36 cellular contexts compared by ENCODE assay signal in the genomic region with DNA sequence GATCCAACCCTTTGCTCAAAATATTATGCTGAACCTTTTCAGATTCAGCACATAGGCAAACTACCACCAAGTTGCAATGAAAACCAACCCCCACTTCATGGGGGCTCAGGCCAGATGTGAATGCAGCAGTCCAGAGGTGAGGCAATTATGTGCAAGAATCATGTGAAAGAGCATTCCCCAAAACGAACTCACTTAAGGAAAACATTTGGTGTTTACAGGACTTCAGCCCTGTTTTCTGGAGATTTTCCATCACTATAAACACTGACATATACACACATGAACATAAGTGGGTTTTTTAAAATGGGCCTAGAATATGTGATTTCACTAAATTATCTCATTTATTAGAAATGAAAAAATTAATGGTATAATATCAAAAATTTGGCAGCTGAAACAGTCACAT. TPM values are rescaled to one million over a fixed set of nuclear protein-coding genes. Genes with fewer than 3 reads are reported as not detected.
"Had no signal": no experiment of that assay in that cellular context is flagged by ENCODE, and none has a peak within 500 bp of the region (broad histone marks: within the 10 kb centered on the region; RNA-seq: fewer than 3 reads in every experiment).

No MANE protein-coding gene starts in this region.

- H3K27me3 ChIP-seq: adrenal gland, body of pancreas, brain microvascular endothelial cell, breast epithelium had no signal

- H3K36me3 ChIP-seq: adrenal gland, brain microvascular endothelial cell, breast epithelium had no signal

- H3K9me3 ChIP-seq: adrenal gland, body of pancreas, breast epithelium had no signal

- FAIRE-seq: astrocyte, TTC549 had no signal

- H3K4me3 ChIP-seq: adrenal gland, body of pancreas, breast epithelium had no signal

- DNase-seq: activated B cell treated with CpG ODN at 0.5 μM for 24 hours; activated CD4-positive, alpha-beta memory T cell treated with anti-CD3 and anti-CD28 coated beads for 36 hours; activated CD4-positive, alpha-beta T cell treated with anti-CD3 and anti-CD28 coated beads for 4 hours; activated CD4-positive, alpha-beta T cell treated with anti-CD3 and anti-CD28 coated beads, Interleukin-2, amount 10 ng/mL, durations not matched to agents 24 days and 14 days; activated CD4-positive, alpha-beta T cell treated with anti-CD3 and anti-CD28 coated beads, Interleukin-2, amount 50 U/mL, for 1 hour; activated CD4-positive, alpha-beta T cell treated with anti-CD3 and anti-CD28 coated beads, Interleukin-2, amount 50 U/mL, for 4 hours; activated CD4-positive, CD25-positive, alpha-beta regulatory T cell treated with anti-CD3 and anti-CD28 coated beads, Interleukin-2, amount 50 U/mL, for 72 hours; activated CD8-positive, alpha-beta memory T cell treated with anti-CD3 and anti-CD28 coated beads, Interleukin-2, amount 50 U/mL, for 4 hours; activated CD8-positive, alpha-beta T cell treated with anti-CD3 and anti-CD28 coated beads for 36 hours; activated effector memory CD4-positive, alpha-beta T cell treated with anti-CD3 and anti-CD28 coated beads, Interleukin-2, amount 50 U/mL, for 16 hours; activated gamma-delta T cell treated with Interleukin-2 at 50 U/mL for 16 hours; activated naive CD4-positive, alpha-beta T cell; activated naive CD4-positive, alpha-beta T cell treated with anti-CD3 and anti-CD28 coated beads for 36 hours; activated naive CD4-positive, alpha-beta T cell treated with anti-CD3 and anti-CD28 coated beads, Interleukin-2, amount 50 U/mL, for 16 hours; activated naive CD8-positive, alpha-beta T cell treated with anti-CD3 and anti-CD28 coated beads for 36 hours; activated T-cell treated with anti-CD3 and anti-CD28 coated beads for 4 hours; activated T-cell treated with anti-CD3 and anti-CD28 coated beads, Interleukin-2, amount 50 U/mL, for 1 hour; activated T-cell treated with anti-CD3 and anti-CD28 coated beads, Interleukin-2, amount 50 U/mL, for 4 hours; activated T-cell treated with anti-CD3 and anti-CD28 coated beads, Interleukin-2, amount 50 U/mL, for 72 hours; adrenal gland; amniotic stem cell; aorta; body of pancreas; brain microvascular endothelial cell; central memory CD4-positive, alpha-beta T cell; T-helper 2 cell; T-helper 9 cell had no signal

- ATAC-seq: activated CD8-positive, alpha-beta T cell treated with anti-CD3 and anti-CD28 coated beads for 36 hours; activated naive CD4-positive, alpha-beta T cell treated with anti-CD3 and anti-CD28 coated beads, Interleukin-2, amount 50 U/mL, for 72 hours; activated T-cell treated with anti-CD3 and anti-CD28 coated beads, Interleukin-2, amount 50 U/mL, for 4 hours; activated T-cell treated with anti-CD3 and anti-CD28 coated beads, Interleukin-2, amount 50 U/mL, for 72 hours; activated T-helper 17 cell treated with anti-CD3 and anti-CD28 coated beads, Interleukin-2, amount 50 U/mL, for 72 hours; body of pancreas had no signal

- H3K4me1 ChIP-seq: adrenal gland, breast epithelium had no signal

- H3K27ac ChIP-seq: adrenal gland, body of pancreas, brain microvascular endothelial cell, breast epithelium, VCaP had no signal

RNA-seq across cellular contexts. Expression of gene BMP3, which starts 31.5 kb away (rescaled TPM):
- total RNA-seq: activated CD4-positive, alpha-beta memory T cell treated with anti-CD3 and anti-CD28 coated beads for 36 hours; activated CD4-positive, alpha-beta T cell treated with anti-CD3 and anti-CD28 coated beads, Interleukin-2, amount 10 ng/mL, durations not matched to agents 24 days and 14 days; activated CD8-positive, alpha-beta memory T cell treated with anti-CD3 and anti-CD28 coated beads for 36 hours; activated CD8-positive, alpha-beta T cell treated with anti-CD3 and anti-CD28 coated beads for 36 hours; activated naive CD4-positive, alpha-beta T cell treated with anti-CD3 and anti-CD28 coated beads for 36 hours; activated naive CD4-positive, alpha-beta T cell treated with anti-CD3 and anti-CD28 coated beads, Interleukin-2, amount 50 U/mL, for 72 hours; activated naive CD8-positive, alpha-beta T cell treated with anti-CD3 and anti-CD28 coated beads for 36 hours; activated T-cell treated with anti-CD3 and anti-CD28 coated beads, Interleukin-2, amount 50 U/mL, for 4 hours; activated T-cell treated with anti-CD3 and anti-CD28 coated beads, Interleukin-2, amount 50 U/mL, for 72 hours; activated T-helper 1 cell treated with anti-CD3 and anti-CD28 coated beads, Interleukin-12 subunit alpha, Interleukin-12 subunit beta, Interleukin-2, Interleukin-4 antibody, amounts not matched to agents 30 ng/mL and 10 ng/mL and 1 ng/mL, durations not matched to agents 14 hours and 24 hours and 36 hours; astrocyte; cardiac septum had no signal
